In the genomic region with DNA sequence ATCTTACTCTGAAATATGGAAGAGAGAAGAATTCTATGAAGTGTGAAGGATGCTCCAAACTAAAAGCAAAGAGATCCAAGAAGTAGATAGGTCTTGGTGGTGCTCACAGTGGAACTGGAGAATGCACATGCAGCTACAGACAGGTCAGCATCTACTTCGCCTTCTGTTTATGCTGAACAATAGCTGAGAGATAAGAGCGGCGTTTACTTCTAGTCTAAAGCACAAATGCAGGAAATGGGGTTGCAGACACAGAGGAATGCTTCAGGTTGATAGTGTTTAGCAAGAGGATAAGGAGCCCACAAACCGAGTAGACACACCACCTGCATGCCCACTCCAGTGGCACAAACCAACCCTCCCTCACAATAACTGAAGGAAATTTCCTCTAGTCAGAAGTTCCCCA, we compare ENCODE assay signal across 28 cellular contexts.
"Had no signal": no experiment of that assay in that cellular context is flagged by ENCODE, and none has a peak within 500 bp of the region (broad histone marks: within the 10 kb centered on the region; RNA-seq: fewer than 3 reads in every experiment).

No MANE protein-coding gene starts in this region.

- H3K27me3 Mint-ChIP-seq: dendritic cell treated with granulocyte-macrophage colony-stimulating factor and Interleukin-4, amounts not matched to agents 40 ng/mL and 50 ng/mL, for 4 days; natural killer cell treated with Interleukin-12 subunit alpha and Interleukin-12 subunit beta and Interleukin-15 and Interleukin-18, amount 100 ng/mL, for 72 hours; progenitor cell of endocrine pancreas; type B pancreatic cell had no signal

- H3K27ac ChIP-seq: left ventricle myocardium inferior, neutrophil, ovary, skin epidermis, thoracic aorta, vagina had no signal

- H3K4me3 ChIP-seq: left ventricle myocardium inferior, lung, ovary, skin epidermis, thoracic aorta, vagina had no signal

- H3K27ac Mint-ChIP-seq: activated CD8-positive, alpha-beta T cell treated with anti-CD3 and anti-CD28 coated beads for 36 hours; activated naive CD4-positive, alpha-beta T cell treated with anti-CD3 and anti-CD28 coated beads, Interleukin-2, amount 50 U/mL, for 24 hours; activated naive CD8-positive, alpha-beta T cell treated with anti-CD3 and anti-CD28 coated beads, Interleukin-2, amount 50 U/mL, for 24 hours; activated T-helper 2 cell treated with anti-CD3 and anti-CD28 coated beads, Interferon-gamma antibody, Interleukin-2, Interleukin-4, amounts not matched to agents 10 μg/mL and 5 μg/mL and 100 μg/mL, durations not matched to agents 14 hours and 24 hours and 36 hours; dendritic cell treated with granulocyte-macrophage colony-stimulating factor and Interleukin-4, amounts not matched to agents 40 ng/mL and 50 ng/mL, for 4 days; natural killer cell treated with Interleukin-12 subunit alpha and Interleukin-12 subunit beta and Interleukin-15 and Interleukin-18, amount 100 ng/mL, for 72 hours; progenitor cell of endocrine pancreas; stimulated activated effector memory CD8-positive, alpha-beta T cell treated with anti-CD3 and anti-CD28 coated beads, Interleukin-12 subunit alpha, Interleukin-12 subunit beta, amount 100 ng/mL, for 72 hours; stimulated activated naive CD8-positive, alpha-beta T cell treated with anti-CD3 and anti-CD28 coated beads, Interleukin-15, Interleukin-2, amounts not matched to agents 100 ng/mL and 50 ng/mL, for 24 hours; type B pancreatic cell; WTC11 had no signal

- H3K4me1 ChIP-seq: left ventricle myocardium inferior had no signal

- H3K36me3 Mint-ChIP-seq: activated naive CD4-positive, alpha-beta T cell treated with anti-CD3 and anti-CD28 coated beads, Interleukin-2, amount 50 U/mL, for 24 hours; natural killer cell treated with Interleukin-12 subunit alpha and Interleukin-12 subunit beta and Interleukin-15 and Interleukin-18, amount 100 ng/mL, for 72 hours; stimulated activated effector memory CD8-positive, alpha-beta T cell treated with anti-CD3 and anti-CD28 coated beads, Interleukin-12 subunit alpha, Interleukin-12 subunit beta, amount 100 ng/mL, for 72 hours; type B pancreatic cell had no signal

- H3K4me1 Mint-ChIP-seq: activated naive CD4-positive, alpha-beta T cell treated with anti-CD3 and anti-CD28 coated beads, Interleukin-2, amount 50 U/mL, for 24 hours; activated naive CD8-positive, alpha-beta T cell treated with anti-CD3 and anti-CD28 coated beads, Interleukin-2, amount 50 U/mL, for 24 hours; stimulated activated effector memory CD8-positive, alpha-beta T cell treated with anti-CD3 and anti-CD28 coated beads, Interleukin-12 subunit alpha, Interleukin-12 subunit beta, amount 100 ng/mL, for 72 hours; WTC11 had no signal

- H3K27me3 ChIP-seq: neutrophil, ovary, vagina had no signal

- H3K4me3 Mint-ChIP-seq: activated CD8-positive, alpha-beta T cell treated with anti-CD3 and anti-CD28 coated beads for 36 hours; activated naive CD4-positive, alpha-beta T cell treated with anti-CD3 and anti-CD28 coated beads, Interleukin-2, amount 50 U/mL, for 24 hours; activated naive CD8-positive, alpha-beta T cell treated with anti-CD3 and anti-CD28 coated beads, Interleukin-2, amount 50 U/mL, for 24 hours; dendritic cell treated with granulocyte-macrophage colony-stimulating factor and Interleukin-4, amounts not matched to agents 40 ng/mL and 50 ng/mL, for 4 days; natural killer cell treated with Interleukin-12 subunit alpha and Interleukin-12 subunit beta and Interleukin-15 and Interleukin-18, amount 100 ng/mL, for 72 hours; stimulated activated effector memory CD8-positive, alpha-beta T cell treated with anti-CD3 and anti-CD28 coated beads, Interleukin-12 subunit alpha, Interleukin-12 subunit beta, amount 100 ng/mL, for 72 hours; stimulated activated naive CD8-positive, alpha-beta T cell treated with anti-CD3 and anti-CD28 coated beads, Interleukin-15, Interleukin-2, amounts not matched to agents 100 ng/mL and 50 ng/mL, for 24 hours; type B pancreatic cell; WTC11 had no signal

- H3K36me3 ChIP-seq: left ventricle myocardium inferior, neutrophil, ovary, thoracic aorta, vagina had no signal

- H3K9me3 ChIP-seq: neutrophil, ovary, thoracic aorta, vagina had no signal

- DNase-seq: activated CD4-positive, alpha-beta T cell treated with anti-CD3 and anti-CD28 coated beads, Interleukin-2, amount 50 U/mL, for 1 hour; activated CD8-positive, alpha-beta T cell treated with anti-CD3 and anti-CD28 coated beads for 36 hours; activated naive CD8-positive, alpha-beta T cell treated with anti-CD3 and anti-CD28 coated beads, Interleukin-2, amount 50 U/mL, for 24 hours; activated T-cell treated with anti-CD3 and anti-CD28 coated beads, Interleukin-2, amount 50 U/mL, for 48 hours; amygdala; central memory CD4-positive, alpha-beta T cell; effector CD4-positive, alpha-beta T cell; foreskin melanocyte; left ventricle myocardium inferior; mesendoderm; ovary; retina; stimulated activated CD4-positive, alpha-beta T cell treated with anti-CD3 and anti-CD28 coated beads, Interleukin-4, amount 100 ng/mL, for 24 hours had no signal

- ATAC-seq: activated CD8-positive, alpha-beta T cell treated with anti-CD3 and anti-CD28 coated beads for 36 hours; activated naive CD8-positive, alpha-beta T cell treated with anti-CD3 and anti-CD28 coated beads, Interleukin-2, amount 50 U/mL, for 24 hours; natural killer cell treated with Interleukin-12 subunit alpha and Interleukin-12 subunit beta and Interleukin-15 and Interleukin-18, amount 100 ng/mL, for 72 hours; sciatic nerve; stimulated activated effector memory CD8-positive, alpha-beta T cell treated with anti-CD3 and anti-CD28 coated beads, Interleukin-12 subunit alpha, Interleukin-12 subunit beta, amount 100 ng/mL, for 72 hours; WTC11 had no signal

- H3K9me3 Mint-ChIP-seq: activated naive CD4-positive, alpha-beta T cell treated with anti-CD3 and anti-CD28 coated beads, Interleukin-2, amount 50 U/mL, for 24 hours; stimulated activated effector memory CD8-positive, alpha-beta T cell treated with anti-CD3 and anti-CD28 coated beads, Interleukin-12 subunit alpha, Interleukin-12 subunit beta, amount 100 ng/mL, for 72 hours had no signal
